ENCODE assay signal across 8 cellular contexts in the genomic region with DNA sequence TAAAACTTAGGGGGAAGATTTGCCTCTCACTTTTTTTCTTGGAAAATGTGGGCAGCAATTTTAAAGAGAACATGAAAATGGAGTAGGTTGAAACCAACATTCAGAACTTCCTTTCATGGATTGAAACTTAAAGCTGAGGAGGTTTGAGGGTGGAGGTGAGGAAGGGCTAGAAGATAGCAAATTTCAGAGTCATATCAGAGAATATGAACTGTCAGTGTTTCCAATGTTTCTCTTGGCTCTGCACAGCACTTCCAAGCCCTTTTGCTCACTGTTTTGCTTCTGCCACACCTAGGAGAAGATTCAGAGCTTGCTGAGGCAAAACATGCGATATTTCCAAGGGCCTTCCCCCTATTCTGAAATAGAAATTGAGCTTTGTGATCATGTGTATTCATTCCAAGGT.
DNase-seq lines count a peak whose midpoint lies in the region; ATAC-seq and TF ChIP-seq lines count a peak whose summit lies in the region.

No MANE protein-coding gene starts in this region.

- peak; percentile 75 for DNase-seq in Caki2 (ENCODE audit: low read depth)
- no peak for DNase-seq in activated B cell treated with CpG ODN at 0.5 μM for 24 hours
- peak; percentile 57 for DNase-seq in fibroblast of villous mesenchyme (ENCODE audit: low read depth)
- peak; percentile 77 for DNase-seq in pons (ENCODE audit: low spot score)
- no peak for DNase-seq in HuH-7.5 (ENCODE audit: low spot score)
- no peak for DNase-seq in stimulated activated CD4-positive, alpha-beta T cell treated with anti-CD3 and anti-CD28 coated beads, Interleukin-2, amount 100 ng/mL, for 48 hours

- H3K27ac Mint-ChIP-seq in activated B cell treated with CpG ODN at 0.5 μM for 24 hours = no peak overlapping the region

- in situ Hi-C loops in Caki2 (cut with HindIII; ENCODE audit: low pct_unique_long_range_greater_than_20kb, low sequenced_read_pairs) = no loop called here

- CTCF ChIA-PET in activated B cell treated with CpG ODN at 0.5 μM for 24 hours (lab: Charles Lee) = interaction anchor here (1.2 kb wide), 1 partner anchor 18 kb away, joined by 3 read pairs; no protein-coding TSS in a partner anchor

- TF ChIP-seq CTCF in activated B cell treated with CpG ODN at 0.5 μM for 24 hours (IDR thresholded peaks at IDR 0.05) (no peak), fibroblast of villous mesenchyme (IDR thresholded peaks at IDR 0.05; ENCODE audit: insufficient read depth, low read depth, low read length) (no peak)

- H3K4me1 Mint-ChIP-seq in activated B cell treated with CpG ODN at 0.5 μM for 24 hours = peaks cover 9% of the 10 kb centered on the region

- no peaks in the 10 kb centered on the region for H3K36me3 Mint-ChIP-seq in activated B cell treated with CpG ODN at 0.5 μM for 24 hours (ENCODE audit: low read depth)

- peak overlapping the region; percentile 32 for H3K4me3 Mint-ChIP-seq in activated B cell treated with CpG ODN at 0.5 μM for 24 hours

- intact Hi-C loops in activated B cell treated with CpG ODN at 0.5 μM for 24 hours (cut with micrococcal nuclease) = no loop called here

- H3K9me3 Mint-ChIP-seq in activated B cell treated with CpG ODN at 0.5 μM for 24 hours = no peaks in the 10 kb centered on the region

- POLR2A ChIA-PET in activated B cell treated with CpG ODN at 0.5 μM for 24 hours (lab: Charles Lee) = no interaction called here

- no peak for ATAC-seq in activated B cell treated with CpG ODN at 0.5 μM for 24 hours (ENCODE audit: low read depth)
- no peak for ATAC-seq in GM18519 (IDR thresholded peaks at IDR 0.05; ENCODE audit: low FRiP score, unreplicated experiment)
- ATAC-seq in GM21619 (IDR thresholded peaks at IDR 0.05; ENCODE audit: unreplicated experiment) = no peak

- H3K27me3 Mint-ChIP-seq in activated B cell treated with CpG ODN at 0.5 μM for 24 hours = peaks cover 14% of the 10 kb centered on the region

- peak overlapping the region; percentile 74 for H3K4me3 ChIP-seq in fibroblast of villous mesenchyme (ENCODE audit: low read depth, low read length)

Comparison
In these comparisons a context has a peak if more than half of its experiments do, and no peak if none do; other contexts are left out.
1. DNase-seq: peak in Caki2 (single experiment), fibroblast of villous mesenchyme (single experiment) and pons (single experiment); none in activated B cell treated with CpG ODN at 0.5 μM for 24 hours (single experiment), HuH-7.5 (single experiment) and stimulated activated CD4-positive, alpha-beta T cell treated with anti-CD3 and anti-CD28 coated beads, Interleukin-2, amount 100 ng/mL, for 48 hours (0 of 2).